Comparison of ENCODE assay signal across 1 cellular context in genomic region chr16:29815793-29816693, GRCh38.
TF ChIP-seq lines count a peak whose summit lies in the region.

Gene PAGR1, plus strand, starts transcription at chr16:29816152. Its CDS starts 374 bp downstream, at chr16:29816526.

TF ChIP-seq in A549, 52 proteins besides CTCF, POLR2A, EP300 and RAD21 (continued from another document):
- TF ChIP-seq ZSCAN20 (CRISPR knock-in tag; IDR thresholded peaks at IDR 0.05) (no peak), MYC (IDR thresholded peaks at IDR 0.05; ENCODE audit: borderline replicate concordance, low read length) (peak; percentile 89), NR3C1 (IDR thresholded peaks at IDR 0.05) (no peak), KDM5A (IDR thresholded peaks at IDR 0.05) (0 out of 2 replicates have a peak, but pooled peaks have one; percentile 30), HOXB5 (CRISPR knock-in tag; IDR thresholded peaks at IDR 0.05) (peak; percentile 52; the same call in 1 of the 2 replicates), SMC3 (IDR thresholded peaks at IDR 0.05) (peak; percentile 70), JUN (IDR thresholded peaks at IDR 0.05) (peak; percentile 80 to 85; a peak in 2 of 5 replicates), FOXS1 (CRISPR knock-in tag; IDR thresholded peaks at IDR 0.05) (no peak)
